Comparison of ENCODE assay signal across 8 cellular contexts in the genomic region with DNA sequence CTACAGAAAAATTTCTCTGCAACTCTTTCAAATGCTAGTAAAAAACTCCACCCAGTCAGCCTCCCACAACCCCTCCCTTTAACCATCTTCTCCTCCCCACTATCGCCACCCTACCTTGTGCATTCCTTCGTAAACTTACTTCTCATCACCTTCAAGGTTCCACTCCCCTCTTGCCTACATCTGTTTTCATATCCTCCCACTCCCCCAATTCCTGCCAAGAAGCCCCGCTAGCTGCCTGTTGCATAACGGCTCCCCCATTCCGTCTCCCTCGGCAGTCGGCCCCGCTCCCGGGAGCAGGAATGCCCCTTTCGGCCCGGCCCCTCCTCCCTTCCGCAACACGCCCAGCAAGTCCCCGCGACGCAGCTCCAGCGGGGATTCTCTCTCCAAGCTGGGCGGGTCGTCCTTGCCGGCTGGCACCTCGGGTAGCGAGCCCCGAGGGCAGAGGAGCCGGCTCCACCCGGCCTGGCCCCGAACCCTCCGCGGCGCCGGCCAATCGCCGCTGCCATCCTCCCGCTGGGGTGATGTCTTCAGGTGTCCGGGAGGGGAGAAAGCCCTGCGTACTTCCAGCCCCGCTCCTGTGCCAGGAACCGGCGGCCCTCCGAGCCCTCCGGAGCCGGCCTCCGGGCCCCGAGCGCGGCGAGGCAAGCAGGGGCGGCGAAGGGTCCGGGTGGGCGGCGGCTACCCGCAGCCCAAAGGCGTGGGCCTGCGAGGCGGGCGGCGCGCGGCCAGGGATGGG. TPM values are rescaled to one million over a fixed set of nuclear protein-coding genes. Genes with fewer than 3 reads are reported as not detected.
A peak's percentile ranks its signal among the peaks of the same experiment; 100 is the strongest.
DNase-seq lines count a peak whose midpoint lies in the region; ATAC-seq and TF ChIP-seq lines count a peak whose summit lies in the region.

No MANE protein-coding gene starts in this region.

- peak in 1 of 2 donors; percentile 45 for TF ChIP-seq POLR2A in adrenal gland (IDR thresholded peaks at IDR 0.05)
- peak; percentile 26 for TF ChIP-seq POLR2A in prostate gland (IDR thresholded peaks at IDR 0.05)

- H3K9me3 ChIP-seq in adrenal gland (replicated peaks in 1 of 3) (no peaks in the 10 kb centered on the region), prostate gland (no peaks in the 10 kb centered on the region), aorta (ENCODE audit: control insufficient read depth, low read length) (no peaks in the 10 kb centered on the region)

- H3K4me3 ChIP-seq in Jurkat, Clone E6-1 (ENCODE audit: low read length) = peak overlapping the region; percentile 67
- H3K4me3 ChIP-seq in adrenal gland (peak overlapping the region; percentile 25 to 98 (median 67)), prostate gland (peak overlapping the region; percentile 71 to 86), aorta (ENCODE audit: low read length in 2 of 2) (peak overlapping the region; percentile 80 to 93)

- H3K4me3 Mint-ChIP-seq in T-cell = peak overlapping the region; percentile 92 to 93 (median 93)

- DNase-seq in ELR (ENCODE audit: low read depth) (peak; percentile 88), T-cell (peak in 33 of 34 experiments; percentile 7 to 59 (median 30)), adrenal gland (peak; percentile 63 to 75 (median 73)), left cardiac atrium (peak; percentile 82), prostate gland (ENCODE audit: low spot score) (peak; percentile 59), aorta (peak; percentile 83 to 90)
- DNase-seq in Jurkat, Clone E6-1 (ENCODE audit: low read depth, low spot score) = peak; percentile 38

- intact Hi-C loops in adrenal gland (cut with DNase I) (no loop called here), left cardiac atrium (cut with DNase I) (no loop called here), prostate gland (cut with DNase I) (loop anchor here (5.0 kb wide), 2 partner anchors 84 to 159 kb away; a partner anchor contains a TSS), aorta (cut with DNase I) (loop anchor here in 1 of 2 donors (10.0 kb wide), 1 partner anchor 82 kb away; a partner anchor contains a TSS)

- H3K4me1 ChIP-seq in adrenal gland (replicated peaks in 1 of 2) = peaks cover 0 to 27% of the 10 kb centered on the region in 2 donors
- no peaks in the 10 kb centered on the region for H3K4me1 ChIP-seq in prostate gland (replicated peaks)
- H3K4me1 ChIP-seq in aorta (ENCODE audit: control insufficient read depth in 1 of 2, insufficient read depth in 2 of 2, low read length in 2 of 2) = peaks cover 0 to 1% of the 10 kb centered on the region in 2 donors

- H3K27ac ChIP-seq in adrenal gland (peak overlapping the region; percentile 29 to 95 (median 89)), prostate gland (peak overlapping the region; percentile 83 to 88), aorta (ENCODE audit: low read depth in 1 of 2, low read length in 2 of 2) (peak overlapping the region; percentile 76 to 89)

- H3K27ac Mint-ChIP-seq in T-cell = peak overlapping the region; percentile 87 to 95

- ATAC-seq in GM21737 (IDR thresholded peaks at IDR 0.05; ENCODE audit: unreplicated experiment) (peak; percentile 37), T-cell (replicated peaks in 1 of 4) (peak; percentile 25 to 44 (median 29)), left cardiac atrium (peak; percentile 68 to 80), aorta (ENCODE audit: low FRiP score) (peak; percentile 63)

- H3K27me3 Mint-ChIP-seq in T-cell = no peaks in the 10 kb centered on the region

- no peak for TF ChIP-seq CTCF in adrenal gland (IDR thresholded peaks at IDR 0.05)
- TF ChIP-seq CTCF in prostate gland (IDR thresholded peaks at IDR 0.05) = no peak

- POLR2A ChIA-PET in T-cell (lab: Charles Lee) = no interaction called here

- WGBS in adrenal gland, 4 donors = 0 to 1% (median 0%) methylated on average over 28 to 59 of the region's 59 CpGs
- WGBS in prostate gland = under 1% methylated on average over 38 of the region's 59 CpGs
- 0% methylated on average over 49 to 59 of the region's 59 CpGs for WGBS in aorta, 2 donors

- H3K36me3 Mint-ChIP-seq in T-cell = peaks cover 3% of the 10 kb centered on the region

- H3K9me3 Mint-ChIP-seq in T-cell = no peaks in the 10 kb centered on the region

- no peaks in the 10 kb centered on the region for H3K36me3 ChIP-seq in adrenal gland (replicated peaks in 1 of 2)
- no peaks in the 10 kb centered on the region for H3K36me3 ChIP-seq in prostate gland
- peaks cover 0 to 2% of the 10 kb centered on the region in 2 donors for H3K36me3 ChIP-seq in aorta (ENCODE audit: control insufficient read depth in 1 of 2, insufficient read depth in 2 of 2, low read length in 1 of 2)

- peaks cover 12 to 22% (median 21%) of the 10 kb centered on the region in 3 donors for H3K4me1 Mint-ChIP-seq in T-cell

- CTCF ChIA-PET in T-cell (lab: Charles Lee) = interaction anchor here in 1 of 2 donors (0.6 kb wide), 1 partner anchor 20 kb away, joined by 3 read pairs; no protein-coding TSS in a partner anchor

- H3K27me3 ChIP-seq in adrenal gland (no peaks in the 10 kb centered on the region), prostate gland (replicated peaks; ENCODE audit: insufficient read depth) (no peaks in the 10 kb centered on the region), aorta (ENCODE audit: control insufficient read depth in 1 of 2, insufficient read depth in 2 of 2, low read length in 1 of 2) (no peaks in the 10 kb centered on the region)

RNA-seq across cellular contexts. Expression of a gene that starts 1.5 kb away (rescaled TPM):
- polyA plus RNA-seq in Jurkat, Clone E6-1 (2012; ENCODE audit: insufficient read depth, insufficient read length) = 2.5 TPM
- total RNA-seq in T-cell (1 to 10 TPM; 7.6 to 9.9 (median 9.3) TPM), adrenal gland (10 to 100 TPM in 1 of 8 donors, 1 to 10 TPM in 7; 4.1 to 11.3 (median 7.8) TPM), left cardiac atrium (1 to 10 TPM; 4.6 to 6.9 TPM), prostate gland (10 to 100 TPM in 1 of 2 donors, 1 to 10 TPM in 1; 5.0 to 21.2 TPM), aorta (10 to 100 TPM; 10.6 to 13.1 TPM)
- polyA plus RNA-seq in adrenal gland (1 to 10 TPM; 2.8 to 6.0 (median 4.2) TPM), aorta (1 to 10 TPM; 2.9 to 4.4 TPM)

Comparison
In these comparisons a context has a peak if more than half of its experiments do, and no peak if none do; other contexts are left out.
1. Peak in every context shown above with its lines: DNase-seq, ATAC-seq, H3K4me3 ChIP-seq and H3K27ac ChIP-seq.
2. DNase-seq: peak in every context shown above with its lines; median percentile 88 in ELR; 86 in aorta; 82 in left cardiac atrium; 73 in adrenal gland; 59 in prostate gland; 38 in Jurkat, Clone E6-1; 30 in T-cell.